In the genomic region with DNA sequence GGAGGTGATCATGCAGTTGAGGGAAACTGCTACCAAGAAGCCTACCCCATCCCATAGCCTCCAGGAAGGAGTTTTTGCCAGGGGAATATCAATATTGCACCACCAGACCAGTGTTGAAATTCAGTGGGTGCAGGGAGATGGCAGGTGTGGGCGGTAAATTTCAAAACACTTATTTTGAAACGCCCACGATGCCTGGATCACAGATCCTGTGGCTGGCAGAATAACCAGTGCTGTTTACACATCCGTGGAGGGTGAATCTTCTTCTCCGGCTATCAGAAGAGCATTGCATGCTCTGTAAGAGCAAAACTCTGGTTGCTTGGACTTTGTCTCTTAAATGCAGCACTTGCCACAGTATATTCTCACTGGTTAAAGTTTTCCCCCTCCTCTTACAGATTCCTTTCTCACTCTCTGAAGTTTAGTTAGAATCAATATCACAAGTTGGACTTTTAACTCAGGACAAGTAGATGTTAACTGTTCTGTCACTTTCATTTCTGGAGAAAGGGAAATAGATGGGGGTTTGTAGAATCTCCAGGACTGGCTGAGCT, we compare ENCODE assay signal across 12 cellular contexts.
DNase-seq lines count a peak whose midpoint lies in the region; ATAC-seq, FAIRE-seq and TF ChIP-seq lines count a peak whose summit lies in the region.
"Had no signal": no experiment of that assay in that cellular context is flagged by ENCODE, and none has a peak within 500 bp of the region (broad histone marks: within the 10 kb centered on the region; RNA-seq: fewer than 3 reads in every experiment).

No MANE protein-coding gene starts in this region.

- peak overlapping the region; percentile 51 for H3K4me2 ChIP-seq in HepG2 (ENCODE audit: low read depth, low read length)

- peak; percentile 27 for DNase-seq in AG10803 (ENCODE audit: low read depth)
- DNase-seq in HL-60 (ENCODE audit: low read depth in 1 of 2, low spot score in 1 of 2), result peak; percentile 84 to 94
- DNase-seq in activated CD4-positive, alpha-beta T cell treated with anti-CD3 and anti-CD28 coated beads, Interleukin-2, amount 10 ng/mL, durations not matched to agents 24 days and 14 days, result peak; percentile 60
- DNase-seq in HepG2 (ENCODE audit: low spot score), result peak; percentile 99
- DNase-seq in NCI-H1105 (lab: John Stamatoyannopoulos, UW), result no peak
- no peak for DNase-seq in NCI-H1436 (lab: John Stamatoyannopoulos, UW)
- no peak for DNase-seq in AG20443 (ENCODE audit: low spot score)
- DNase-seq in medulla oblongata (ENCODE audit: extremely low spot score), result no peak
- DNase-seq: dermis blood vessel endothelial cell, substantia nigra had no signal

- TF ChIP-seq EP300 in HepG2 (IDR thresholded peaks at IDR 0.05; ENCODE audit: low read depth in 2 of 2, low read length in 2 of 2) (peak; percentile 84 to 96; a peak in 3 of 4 replicates), HepG2 (CRISPR knock-in tag; IDR thresholded peaks at IDR 0.05; ENCODE audit: borderline replicate concordance) (peak; percentile 94)

- H2AFZ ChIP-seq in HepG2 (ENCODE audit: low read length), result no peak overlapping the region

- H3K4me3 Mint-ChIP-seq in activated CD4-positive, alpha-beta T cell treated with anti-CD3 and anti-CD28 coated beads, Interleukin-2, amount 10 ng/mL, durations not matched to agents 24 days and 14 days, result peak overlapping the region; percentile 67
- H3K4me3 Mint-ChIP-seq: activated naive CD8-positive, alpha-beta T cell had no signal

- H4K20me1 ChIP-seq in HepG2 (ENCODE audit: insufficient read depth, low read length), result no peaks in the 10 kb centered on the region

- H3K9me3 ChIP-seq in HepG2 (ENCODE audit: low read length), result no peaks in the 10 kb centered on the region

- no TSS peak for BruUV-seq in HepG2 (replicated peaks; lab: Mats Ljungman, UMichigan)

- in situ Hi-C loops in HepG2 (cut with HindIII; ENCODE audit: extremely low pct_ligation_motif_present, low pct_unique_long_range_greater_than_20kb), result loop anchor here (10.0 kb wide), 1 partner anchor 72 kb away; a partner anchor contains a TSS

- H3K4me1 ChIP-seq in HepG2 (ENCODE audit: insufficient read depth, low read length), result peaks cover 95% of the 10 kb centered on the region

- no peaks in the 10 kb centered on the region for H3K36me3 ChIP-seq in HepG2 (replicated peaks in 1 of 2; ENCODE audit: control insufficient read depth in 1 of 2, insufficient read depth in 2 of 2, low read length in 2 of 2)

- peak in 1 of 2 experiments; percentile 51; a peak in 1 of 4 replicates for TF ChIP-seq POLR2A in HepG2 (IDR thresholded peaks at IDR 0.05; ENCODE audit: insufficient read depth in 1 of 2, low read depth in 2 of 2, low read length in 2 of 2)

- H3K27me3 Mint-ChIP-seq in activated CD4-positive, alpha-beta T cell treated with anti-CD3 and anti-CD28 coated beads, Interleukin-2, amount 10 ng/mL, durations not matched to agents 24 days and 14 days, result no peaks in the 10 kb centered on the region
- H3K27me3 Mint-ChIP-seq: activated naive CD8-positive, alpha-beta T cell had no signal

- intact Hi-C loops in activated CD4-positive, alpha-beta T cell treated with anti-CD3 and anti-CD28 coated beads, Interleukin-2, amount 10 ng/mL, durations not matched to agents 24 days and 14 days (cut with micrococcal nuclease), result loop anchor here (1.0 kb wide), 1 partner anchor 54 kb away; no protein-coding TSS in a partner anchor
- intact Hi-C loops in HepG2 (cut with micrococcal nuclease; ENCODE audit: unreplicated experiment), result loop anchor here (1.0 kb wide), 1 partner anchor 9 kb away; no protein-coding TSS in a partner anchor

- TF ChIP-seq RAD21 in HepG2 (CRISPR knock-in tag; IDR thresholded peaks at IDR 0.05), result peak; percentile 53; the same call in 1 of the 2 replicates

- H3K4me3 ChIP-seq in AG10803 (ENCODE audit: low read length), result no peak overlapping the region
- no peak overlapping the region for H3K4me3 ChIP-seq in HL-60 (replicated peaks; ENCODE audit: insufficient read depth, low read length)
- H3K4me3 ChIP-seq in HepG2 (replicated peaks in 1 of 3; ENCODE audit: insufficient read depth in 1 of 3, low read depth in 2 of 3, low read length in 3 of 3), result peak overlapping the region in 1 of 3 experiments; percentile 6; a peak in 1 of 6 replicates

- no peaks in the 10 kb centered on the region for H3K36me3 Mint-ChIP-seq in activated CD4-positive, alpha-beta T cell treated with anti-CD3 and anti-CD28 coated beads, Interleukin-2, amount 10 ng/mL, durations not matched to agents 24 days and 14 days (ENCODE audit: low read depth)
- H3K36me3 Mint-ChIP-seq: activated naive CD8-positive, alpha-beta T cell had no signal

- peaks cover 23% of the 10 kb centered on the region for H3K4me1 Mint-ChIP-seq in activated CD4-positive, alpha-beta T cell treated with anti-CD3 and anti-CD28 coated beads, Interleukin-2, amount 10 ng/mL, durations not matched to agents 24 days and 14 days

- peak; percentile 98 for FAIRE-seq in HepG2 (lab: Jason Lieb, UNC)
- FAIRE-seq: GM12891 had no signal

- peak overlapping the region; percentile 49; the same call in 1 of the 2 replicates for H3K9ac ChIP-seq in HepG2 (ENCODE audit: insufficient read depth, low read depth, low read length)

- peak overlapping the region; percentile 78 for H3K27ac Mint-ChIP-seq in activated CD4-positive, alpha-beta T cell treated with anti-CD3 and anti-CD28 coated beads, Interleukin-2, amount 10 ng/mL, durations not matched to agents 24 days and 14 days
- H3K27ac Mint-ChIP-seq: activated naive CD8-positive, alpha-beta T cell had no signal

- WGBS in HepG2 (ENCODE audit: low lambda C conversion rate), result 0% methylated on average over 5 of the region's 5 CpGs

- CTCF ChIA-PET in HepG2 (lab: Yijun Ruan, JAX; ENCODE audit: low intra/inter-chr PET ratio, low total read pairs), result interaction anchor here (1.5 kb wide), 1 partner anchor 9 kb away, joined by 8 read pairs; no protein-coding TSS in a partner anchor

- H3K27me3 ChIP-seq in HL-60 (ENCODE audit: insufficient read depth, poor library complexity, severe bottlenecking), result no peaks in the 10 kb centered on the region
- H3K27me3 ChIP-seq in HepG2 (ENCODE audit: control insufficient read depth in 1 of 2, insufficient read depth in 2 of 2, low read length in 2 of 2), result no peaks in the 10 kb centered on the region

- peaks cover 3% of the 10 kb centered on the region for H3K79me2 ChIP-seq in HepG2 (ENCODE audit: insufficient read depth, low read length)

- H3K9me3 Mint-ChIP-seq in activated CD4-positive, alpha-beta T cell treated with anti-CD3 and anti-CD28 coated beads, Interleukin-2, amount 10 ng/mL, durations not matched to agents 24 days and 14 days, result peaks cover 15% of the 10 kb centered on the region

- no peak for TF ChIP-seq CTCF in AG10803 (conservative IDR thresholded peaks at IDR 0.05; ENCODE audit: low read length)
- no peak for TF ChIP-seq CTCF in HL-60 (IDR thresholded peaks at IDR 0.05; ENCODE audit: insufficient read depth, low read length)
- TF ChIP-seq CTCF in HepG2 (CRISPR knock-in tag; IDR thresholded peaks at IDR 0.05), result no peak

- peak overlapping the region; percentile 30 for H3K27ac ChIP-seq in HL-60 (replicated peaks)
- H3K27ac ChIP-seq in HepG2 (ENCODE audit: extremely low read length, insufficient read depth, low read length), result peak overlapping the region; percentile 86

- POLR2A ChIA-PET in HepG2 (lab: Yijun Ruan, JAX), result interaction anchor here (0.9 to 4.6 kb wide), 5 partner anchors 9 to 74 kb away, joined by 3 to 41 read pairs (median 5); a partner anchor contains a TSS

- peak; percentile 95 for ATAC-seq in HepG2

TF ChIP-seq in HepG2, 621 proteins besides CTCF, POLR2A, EP300 and RAD21 (continues in another document):
- TF ChIP-seq BRD4 (CRISPR knock-in tag; IDR thresholded peaks at IDR 0.05) (peak; percentile 68; the same call in 1 of the 2 replicates), ZNF12 (CRISPR knock-in tag; IDR thresholded peaks at IDR 0.05) (peak; percentile 69), ZNF143 (CRISPR knock-in tag; IDR thresholded peaks at IDR 0.05) (0 out of 2 replicates have a peak, but pooled peaks have one; percentile 30), ZNF747 (CRISPR knock-in tag; IDR thresholded peaks at IDR 0.05; ENCODE audit: borderline replicate concordance) (peak; percentile 91; the same call in 1 of the 2 replicates), CREM (IDR thresholded peaks at IDR 0.05) (peak; percentile 92), CREM (CRISPR knock-in tag; IDR thresholded peaks at IDR 0.05) (no peak)
- TF ChIP-seq, protein P1, sequence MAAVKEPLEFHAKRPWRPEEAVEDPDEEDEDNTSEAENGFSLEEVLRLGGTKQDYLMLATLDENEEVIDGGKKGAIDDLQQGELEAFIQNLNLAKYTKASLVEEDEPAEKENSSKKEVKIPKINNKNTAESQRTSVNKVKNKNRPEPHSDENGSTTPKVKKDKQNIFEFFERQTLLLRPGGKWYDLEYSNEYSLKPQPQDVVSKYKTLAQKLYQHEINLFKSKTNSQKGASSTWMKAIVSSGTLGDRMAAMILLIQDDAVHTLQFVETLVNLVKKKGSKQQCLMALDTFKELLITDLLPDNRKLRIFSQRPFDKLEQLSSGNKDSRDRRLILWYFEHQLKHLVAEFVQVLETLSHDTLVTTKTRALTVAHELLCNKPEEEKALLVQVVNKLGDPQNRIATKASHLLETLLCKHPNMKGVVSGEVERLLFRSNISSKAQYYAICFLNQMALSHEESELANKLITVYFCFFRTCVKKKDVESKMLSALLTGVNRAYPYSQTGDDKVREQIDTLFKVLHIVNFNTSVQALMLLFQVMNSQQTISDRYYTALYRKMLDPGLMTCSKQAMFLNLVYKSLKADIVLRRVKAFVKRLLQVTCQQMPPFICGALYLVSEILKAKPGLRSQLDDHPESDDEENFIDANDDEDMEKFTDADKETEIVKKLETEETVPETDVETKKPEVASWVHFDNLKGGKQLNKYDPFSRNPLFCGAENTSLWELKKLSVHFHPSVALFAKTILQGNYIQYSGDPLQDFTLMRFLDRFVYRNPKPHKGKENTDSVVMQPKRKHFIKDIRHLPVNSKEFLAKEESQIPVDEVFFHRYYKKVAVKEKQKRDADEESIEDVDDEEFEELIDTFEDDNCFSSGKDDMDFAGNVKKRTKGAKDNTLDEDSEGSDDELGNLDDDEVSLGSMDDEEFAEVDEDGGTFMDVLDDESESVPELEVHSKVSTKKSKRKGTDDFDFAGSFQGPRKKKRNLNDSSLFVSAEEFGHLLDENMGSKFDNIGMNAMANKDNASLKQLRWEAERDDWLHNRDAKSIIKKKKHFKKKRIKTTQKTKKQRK (IDR thresholded peaks at IDR 0.05; ENCODE audit: low read length), result 0 out of 2 replicates have a peak, but pooled peaks have one; percentile 34

Comparison
In these comparisons a context has a peak if more than half of its experiments do, and no peak if none do; other contexts are left out.
1. DNase-seq: peak in AG10803 (single experiment), HL-60 (2 of 2), activated CD4-positive, alpha-beta T cell treated with anti-CD3 and anti-CD28 coated beads, Interleukin-2, amount 10 ng/mL, durations not matched to agents 24 days and 14 days (single experiment) and HepG2 (single experiment); none in NCI-H1105 (single experiment), NCI-H1436 (single experiment), AG20443 (single experiment) and medulla oblongata (single experiment).